Comparison of ENCODE assay signal across 28 cellular contexts in the genomic region with DNA sequence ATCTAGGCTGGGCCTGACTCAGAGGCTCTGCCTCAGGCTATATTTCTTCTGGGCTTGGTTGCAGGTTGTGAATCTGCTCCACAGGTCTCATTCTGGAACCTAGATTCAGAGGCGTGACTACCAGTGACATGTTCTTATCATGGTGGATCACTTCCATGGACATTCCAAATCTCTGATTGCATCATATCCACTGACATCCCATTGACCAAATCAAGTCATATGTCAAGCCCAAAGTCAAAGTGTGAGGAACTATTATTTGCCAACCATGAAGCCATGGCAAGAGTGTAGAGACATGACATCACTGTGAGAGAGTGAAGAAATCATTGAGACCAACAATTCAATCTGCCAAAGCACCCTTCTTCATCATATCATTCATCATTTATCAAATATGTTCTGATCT. TPM values are rescaled to one million over a fixed set of nuclear protein-coding genes. Genes with fewer than 3 reads are reported as not detected.
A peak's percentile ranks its signal among the peaks of the same experiment; 100 is the strongest.
DNase-seq lines count a peak whose midpoint lies in the region; ATAC-seq, FAIRE-seq and TF ChIP-seq lines count a peak whose summit lies in the region.
"Had no signal": no experiment of that assay in that cellular context is flagged by ENCODE, and none has a peak within 500 bp of the region (broad histone marks: within the 10 kb centered on the region; RNA-seq: fewer than 3 reads in every experiment).

No MANE protein-coding gene starts in this region.

- H3K27ac Mint-ChIP-seq in WTC11, result no peak overlapping the region
- H3K27ac Mint-ChIP-seq: CD14-positive monocyte; CD4-positive, alpha-beta memory T cell; CD4-positive, CD25-positive, alpha-beta regulatory T cell had no signal

- H4K91ac ChIP-seq in IMR-90 (ENCODE audit: insufficient read depth, low read depth, low read length) (no peak overlapping the region), trophoblast cell (ENCODE audit: low read depth, low read length) (no peak overlapping the region)

- no peaks in the 10 kb centered on the region for H3K9me1 ChIP-seq in IMR-90 (ENCODE audit: insufficient read depth, low read length)

- no peak overlapping the region for H3K14ac ChIP-seq in IMR-90 (replicated peaks; ENCODE audit: low read depth, low read length)
- H3K14ac ChIP-seq in trophoblast cell (ENCODE audit: low read length), result no peak overlapping the region

- H2AK9ac ChIP-seq in IMR-90 (replicated peaks; ENCODE audit: low read depth, low read length, poor library complexity), result no peak overlapping the region

- dilution Hi-C loops in IMR-90 (cut with HindIII; ENCODE audit: low sequenced_read_pairs, unreplicated experiment), result no loop called here

- H3K4me1 ChIP-seq in HCT116 (ENCODE audit: control insufficient read depth in 1 of 2, insufficient read depth in 2 of 2, low read length in 2 of 2) (peaks cover 0 to 12% of the 10 kb centered on the region in 2 experiments; a peak in 1 of 4 replicates), IMR-90 (ENCODE audit: control insufficient read depth, insufficient read depth, low read length) (no peaks in the 10 kb centered on the region), trophoblast cell (ENCODE audit: control insufficient read depth in 1 of 2, insufficient read depth in 2 of 2, low read length in 2 of 2) (no peaks in the 10 kb centered on the region)
- H3K4me1 ChIP-seq: BE2C, BLaER1 had no signal

- RAD21 ChIA-PET in HCT116 (lab: Charles Lee; ENCODE audit: low non-redundant PET in 1 of 2, low total read pairs in 2 of 2, uncharacterized antibody in 2 of 2, unreplicated experiment in 2 of 2), result no interaction called here

- peaks cover 3% of the 10 kb centered on the region; the same call in 1 of the 2 replicates for H3K27me3 Mint-ChIP-seq in WTC11 (ENCODE audit: low read depth)

- H3K9ac ChIP-seq in HCT116 (ENCODE audit: low read length) (no peak overlapping the region), IMR-90 (ENCODE audit: low read depth, low read length) (no peak overlapping the region), trophoblast cell (ENCODE audit: low read length) (no peak overlapping the region)
- H3K9ac ChIP-seq: BLaER1 had no signal

- no peaks in the 10 kb centered on the region for H3K9me2 ChIP-seq in HCT116 (ENCODE audit: insufficient read depth)

- CTCF ChIA-PET in HCT116 (lab: Charles Lee), result no interaction called here
- CTCF ChIA-PET in IMR-90 (lab: Yijun Ruan, JAX), result no interaction called here
- CTCF ChIA-PET in WTC11 (lab: Charles Lee), result no interaction called here

- H2AK5ac ChIP-seq in IMR-90 (ENCODE audit: low read depth, low read length) (no peak overlapping the region), trophoblast cell (ENCODE audit: low read length) (no peak overlapping the region)

- H3K9me3 ChIP-seq in HCT116 (ENCODE audit: control insufficient read depth in 1 of 2, insufficient read depth in 1 of 2, low read depth in 1 of 2, low read length in 2 of 2) (no peaks in the 10 kb centered on the region), IMR-90 (ENCODE audit: control insufficient read depth, insufficient read depth, low read length) (no peaks in the 10 kb centered on the region), trophoblast cell (ENCODE audit: insufficient read depth, low read depth, low read length) (no peaks in the 10 kb centered on the region), MG63 (peaks cover 3% of the 10 kb centered on the region; the same call in 1 of the 2 replicates)
- H3K9me3 ChIP-seq: BE2C had no signal

- no peak overlapping the region for H3K4me3 ChIP-seq in HCT116 (replicated peaks in 1 of 2; ENCODE audit: low read depth in 1 of 2, low read length in 2 of 2)
- H3K4me3 ChIP-seq in IMR-90 (ENCODE audit: insufficient read depth, low read depth, low read length), result no peak overlapping the region
- no peak overlapping the region for H3K4me3 ChIP-seq in trophoblast cell (ENCODE audit: low read depth, low read length)
- no peak overlapping the region for H3K4me3 ChIP-seq in MG63
- H3K4me3 ChIP-seq: BLaER1, GM12878 had no signal

- H2BK20ac ChIP-seq in IMR-90 (ENCODE audit: low read depth, low read length), result no peak overlapping the region

- H2BK120ac ChIP-seq in IMR-90 (ENCODE audit: low read depth, low read length), result no peak overlapping the region
- no peak overlapping the region for H2BK120ac ChIP-seq in trophoblast cell (ENCODE audit: insufficient read depth, low read length, poor library complexity)

- in situ Hi-C loops in IMR-90 (cut with MboI; ENCODE audit: low sequenced_read_pairs), result no loop called here

- POLR2A ChIA-PET in HCT116 (lab: Charles Lee) (no interaction called here), IMR-90 (lab: Charles Lee; ENCODE audit: unreplicated experiment) (no interaction called here), WTC11 (lab: Charles Lee) (no interaction called here)

- H3K4ac ChIP-seq in IMR-90 (ENCODE audit: low read depth, low read length), result no peak overlapping the region
- no peak overlapping the region for H3K4ac ChIP-seq in trophoblast cell (ENCODE audit: low read depth, low read length)

- H3K23ac ChIP-seq in IMR-90 (ENCODE audit: low read depth, low read length) (no peak overlapping the region), trophoblast cell (ENCODE audit: low read length) (no peak overlapping the region)

- no TSS peak for BruUV-seq in HCT116 (replicated peaks; lab: Mats Ljungman, UMichigan)
- BruUV-seq in IMR-90 (replicated peaks; lab: Mats Ljungman, UMichigan), result no TSS peak

- intact Hi-C loops in HCT116 (cut with micrococcal nuclease), result no loop called here
- intact Hi-C loops in IMR-90 (cut with micrococcal nuclease), result no loop called here

- ATAC-seq in HCT116 (no peak), IMR-90 (ENCODE audit: low read depth) (no peak), WTC11 (no peak)
- ATAC-seq: GM12878 had no signal

- no peak overlapping the region for H2BK5ac ChIP-seq in IMR-90 (ENCODE audit: low read depth, low read length, poor library complexity, severe bottlenecking)
- no peak overlapping the region for H2BK5ac ChIP-seq in trophoblast cell (ENCODE audit: low read depth, low read length, poor library complexity)

- no peak for TF ChIP-seq CTCF in HCT116 (IDR thresholded peaks at IDR 0.05 in 2 of 3, conservative IDR thresholded peaks at IDR 0.05 in 1 of 3; ENCODE audit: borderline replicate concordance in 1 of 3, insufficient read depth in 1 of 3, low read depth in 2 of 3, low read length in 2 of 3)
- TF ChIP-seq CTCF in IMR-90 (conservative IDR thresholded peaks at IDR 0.05; ENCODE audit: low read depth, low read length), result no peak
- TF ChIP-seq CTCF in WTC11 (IDR thresholded peaks at IDR 0.05), result no peak
- TF ChIP-seq CTCF in D721Med (IDR thresholded peaks at IDR 0.05; ENCODE audit: insufficient read depth, missing control alignments), result no peak

- H4K20me1 ChIP-seq in HCT116 (ENCODE audit: insufficient read depth) (no peaks in the 10 kb centered on the region), IMR-90 (ENCODE audit: insufficient read depth, low read length) (no peaks in the 10 kb centered on the region)
- H4K20me1 ChIP-seq: BLaER1 had no signal

- H3K27ac ChIP-seq in HCT116 (ENCODE audit: low read depth, low read length) (no peak overlapping the region), IMR-90 (ENCODE audit: insufficient read depth, low read length) (no peak overlapping the region), trophoblast cell (ENCODE audit: low read depth, low read length) (no peak overlapping the region)
- H3K27ac ChIP-seq: BLaER1 had no signal

- H4K8ac ChIP-seq in IMR-90 (ENCODE audit: low read depth in 2 of 2, low read length in 2 of 2) (no peak overlapping the region), trophoblast cell (ENCODE audit: low read depth, low read length) (no peak overlapping the region)

- no peaks in the 10 kb centered on the region for H3K27me3 ChIP-seq in HCT116 (ENCODE audit: insufficient read depth, low read length)
- H3K27me3 ChIP-seq in IMR-90 (ENCODE audit: control insufficient read depth, insufficient read depth, low read length), result no peaks in the 10 kb centered on the region; the same call in 1 of the 2 replicates
- no peaks in the 10 kb centered on the region for H3K27me3 ChIP-seq in trophoblast cell (ENCODE audit: insufficient read depth, low read length)
- H3K27me3 ChIP-seq in MG63, result no peaks in the 10 kb centered on the region
- H3K27me3 ChIP-seq: BE2C, BLaER1 had no signal

- H2BK15ac ChIP-seq in IMR-90 (ENCODE audit: low read depth, low read length), result no peak overlapping the region

- no peak overlapping the region for H3K4me3 Mint-ChIP-seq in WTC11
- H3K4me3 Mint-ChIP-seq: CD14-positive monocyte; CD4-positive, alpha-beta memory T cell; CD4-positive, CD25-positive, alpha-beta regulatory T cell; CD8-positive, alpha-beta memory T cell had no signal

- no peak for TF ChIP-seq RAD21 in HCT116 (IDR thresholded peaks at IDR 0.05; ENCODE audit: low read depth)
- no peak for TF ChIP-seq RAD21 in IMR-90 (IDR thresholded peaks at IDR 0.05; ENCODE audit: low read length)

- H3K18ac ChIP-seq in IMR-90 (ENCODE audit: low read depth, low read length) (no peak overlapping the region), trophoblast cell (ENCODE audit: low read length) (no peak overlapping the region)

- no peak overlapping the region for H4K12ac ChIP-seq in trophoblast cell (ENCODE audit: low read depth, low read length)

- no peak overlapping the region for H4K5ac ChIP-seq in IMR-90 (ENCODE audit: low read depth, low read length)

- H3K36me3 ChIP-seq in HCT116 (ENCODE audit: control insufficient read depth in 1 of 2, insufficient read depth in 2 of 2, low read length in 2 of 2) (no peaks in the 10 kb centered on the region), IMR-90 (ENCODE audit: control insufficient read depth, insufficient read depth, low read length) (no peaks in the 10 kb centered on the region), trophoblast cell (ENCODE audit: control insufficient read depth in 1 of 2, insufficient read depth in 2 of 2, low read length in 2 of 2) (no peaks in the 10 kb centered on the region), MG63 (no peaks in the 10 kb centered on the region)
- H3K36me3 ChIP-seq: BE2C, BLaER1 had no signal

- H2AFZ ChIP-seq in HCT116 (ENCODE audit: low read depth, low read length, poor library complexity, severe bottlenecking), result peak overlapping the region; percentile 27
- H2AFZ ChIP-seq in IMR-90 (replicated peaks; ENCODE audit: low read length, poor library complexity), result no peak overlapping the region
- no peak overlapping the region for H2AFZ ChIP-seq in trophoblast cell (ENCODE audit: insufficient read depth, low read length, poor library complexity)

- DNase-seq in HCT116 (ENCODE audit: low read depth, low spot score) (no peak), IMR-90 (no peak), WTC11 (ENCODE audit: low spot score) (no peak), trophoblast cell (peak; percentile 10 to 66), D721Med (ENCODE audit: insufficient read length, low spot score) (no peak), MG63 (no peak), SW480 (ENCODE audit: low spot score) (no peak)
- DNase-seq: 8988T; ACHN; BE2C; C1 segment of cervical spinal cord; CD4-positive, alpha-beta memory T cell; CD4-positive, CD25-positive, alpha-beta regulatory T cell; CD8-positive, alpha-beta memory T cell; COR-L47; DMS 273 treated with DMSO at 0.1 percent for 48 hours; DMS153; DMS53; DMS79; DND-41; EL; GDM1 had no signal

- no peak overlapping the region for H3K56ac ChIP-seq in IMR-90 (ENCODE audit: extremely low read depth, insufficient read depth, low read length)

- TF ChIP-seq POLR2A in HCT116 (IDR thresholded peaks at IDR 0.05; ENCODE audit: borderline replicate concordance, extremely low read depth, insufficient read depth, insufficient read length) (no peak), IMR-90 (IDR thresholded peaks at IDR 0.05; ENCODE audit: low read depth, low read length) (no peak)

- no peaks in the 10 kb centered on the region for H3K79me1 ChIP-seq in IMR-90 (ENCODE audit: low read depth in 1 of 2, low read length in 2 of 2)
- no peaks in the 10 kb centered on the region for H3K79me1 ChIP-seq in trophoblast cell (ENCODE audit: low read length)

- H3K4me2 ChIP-seq in HCT116 (ENCODE audit: low read length), result no peak overlapping the region
- no peak overlapping the region for H3K4me2 ChIP-seq in IMR-90 (ENCODE audit: low read depth, low read length)
- no peak overlapping the region for H3K4me2 ChIP-seq in trophoblast cell (ENCODE audit: low read length)
- H3K4me2 ChIP-seq: BLaER1 had no signal

- no peak overlapping the region for H2BK12ac ChIP-seq in trophoblast cell (ENCODE audit: low read length)

- peaks cover 9% of the 10 kb centered on the region for H3K4me1 Mint-ChIP-seq in WTC11
- H3K4me1 Mint-ChIP-seq: CD4-positive, CD25-positive, alpha-beta regulatory T cell; CD8-positive, alpha-beta memory T cell had no signal

- no peak for FAIRE-seq in D721Med (lab: Jason Lieb, UNC)
- FAIRE-seq: GM12878, GM12892, GM18507 had no signal

- peaks cover 14% of the 10 kb centered on the region for H3K9me3 Mint-ChIP-seq in WTC11

- H3K36me3 Mint-ChIP-seq in WTC11, result peaks cover 9% of the 10 kb centered on the region
- H3K36me3 Mint-ChIP-seq: CD14-positive monocyte; CD4-positive, alpha-beta memory T cell; CD4-positive, CD25-positive, alpha-beta regulatory T cell had no signal

- H3K79me2 ChIP-seq in HCT116 (ENCODE audit: insufficient read depth, low read length) (no peaks in the 10 kb centered on the region), trophoblast cell (ENCODE audit: control insufficient read depth, insufficient read depth, low read length, poor library complexity) (no peaks in the 10 kb centered on the region)

- WGBS in IMR-90 (ENCODE audit: extremely low coverage in 2 of 2, insufficient read length in 1 of 2), 2 experiments, result no CpG with 5 or more reads among the region's 1 CpG
- no CpG with 5 or more reads among the region's 1 CpG for WGBS in trophoblast cell (ENCODE audit: extremely low coverage, insufficient coverage, insufficient read length)

RNA-seq across cellular contexts. Expression of a gene that starts 11.9 kb away (rescaled TPM):
- 20.4 TPM for total RNA-seq in HCT116 (2021; ENCODE audit: unreplicated experiment)
- 8.5 and 12.6 TPM in 2 replicates for polyA plus RNA-seq in HCT116 (2012)
- total RNA-seq in IMR-90 (2012; rRNA removed), result 0.72 and 1.1 TPM in 2 replicates
- polyA plus RNA-seq in IMR-90 (2012; rRNA removed), result 0.42 and 0.53 TPM in 2 replicates
- polyA plus RNA-seq in IMR-90 (2012; cell fraction: cytosol; rRNA removed), result 0.08 and 0.13 TPM in 2 replicates
- 0.05 and 0.60 TPM in 2 replicates for polyA plus RNA-seq in IMR-90 (2012; cell fraction: nucleus; rRNA removed; ENCODE audit: low replicate concordance)
- total RNA-seq in WTC11 (2021), result 4.1 to 4.3 TPM (median 4.1 TPM) in 3 replicates
- polyA plus RNA-seq in trophoblast cell (2013), result 0.04 and 0.08 TPM in 2 replicates
- total RNA-seq in MG63 (2014; rRNA removed; shearing (Covaris generic); ENCODE audit: low replicate concordance), result 3.9 TPM in 2 replicates
- total RNA-seq: CD4-positive, CD25-positive, alpha-beta regulatory T cell; G401; GM12878 had no signal
- polyA plus RNA-seq: CD14-positive monocyte; CD4-positive, alpha-beta memory T cell; CD4-positive, CD25-positive, alpha-beta regulatory T cell; CD8-positive, alpha-beta memory T cell; GM12878 had no signal

Comparison
In these comparisons a context has a peak if more than half of its experiments do, and no peak if none do; other contexts are left out.
1. DNase-seq: peak in trophoblast cell (2 of 2); none in HCT116 (single experiment), IMR-90 (single experiment), WTC11 (single experiment), D721Med (single experiment), MG63 (single experiment) and SW480 (single experiment).